8 cellular contexts compared by ENCODE assay signal in the genomic region with DNA sequence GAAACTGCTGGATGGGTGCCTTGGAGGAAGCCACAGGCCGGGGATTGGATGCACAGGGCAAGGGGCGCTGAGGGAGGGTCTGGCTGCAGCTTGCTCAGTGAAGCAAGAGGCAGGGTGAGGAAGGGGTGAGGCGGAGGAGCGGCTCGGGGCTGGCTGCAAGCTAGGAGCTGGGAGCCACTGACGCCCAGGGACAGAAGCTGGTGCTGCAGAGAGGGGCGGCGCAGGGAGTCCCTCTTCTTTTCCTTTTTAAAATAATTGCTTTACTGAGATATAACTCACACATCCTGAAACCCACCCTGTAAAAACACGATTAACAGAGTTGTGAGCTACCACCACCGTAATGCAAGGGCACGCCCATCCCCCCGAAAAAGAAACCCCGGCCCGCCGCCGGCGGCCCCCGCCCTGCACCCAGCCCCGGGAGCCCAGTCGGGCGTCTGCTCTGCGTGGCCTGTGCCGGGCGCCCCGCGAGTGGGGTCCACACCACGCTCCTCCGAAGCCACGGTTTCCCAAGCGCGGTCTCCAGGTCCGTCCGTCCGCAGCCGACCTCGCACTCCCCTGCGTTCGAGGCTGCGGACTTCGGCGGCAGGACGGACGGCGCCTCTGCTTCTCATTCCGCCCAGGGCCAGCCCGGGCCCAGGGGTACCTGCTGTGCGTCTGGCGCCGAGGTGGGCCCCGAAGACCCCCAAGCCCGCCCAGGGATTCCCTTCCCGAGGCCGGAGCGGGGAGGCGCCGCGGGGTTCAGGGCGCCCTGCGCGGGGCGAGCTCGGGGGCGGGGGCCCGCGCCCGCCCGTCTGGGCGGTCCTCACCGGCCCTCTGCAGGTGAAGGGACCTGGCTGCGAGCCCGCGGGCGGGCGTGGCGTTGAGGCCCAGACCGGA. TPM values are rescaled to one million over a fixed set of nuclear protein-coding genes. Genes with fewer than 3 reads are reported as not detected.
A peak's percentile ranks its signal among the peaks of the same experiment; 100 is the strongest.
DNase-seq lines count a peak whose midpoint lies in the region; ATAC-seq and TF ChIP-seq lines count a peak whose summit lies in the region.

No MANE protein-coding gene starts in this region.

- DNase-seq in A172 (ENCODE audit: low spot score) (peak; percentile 43), GM12865 (ENCODE audit: low read depth) (peak; percentile 40), NOMO-1 treated with dmso at 0.1 percent for 144 hours (lab: John Stamatoyannopoulos, UW; ENCODE audit: unreplicated experiment) (peak; percentile 34), fibroblast of peridontal ligament (ENCODE audit: extremely low read depth) (peak; percentile 20), nephron progenitor cell (peak; percentile 77), ureter (ENCODE audit: low spot score) (peak; percentile 63)
- DNase-seq in activated T-helper 1 cell treated with anti-CD3 and anti-CD28 coated beads, Interleukin-12 subunit alpha, Interleukin-12 subunit beta, Interleukin-2, Interleukin-4 antibody, amounts not matched to agents 30 ng/mL and 10 ng/mL and 1 ng/mL, durations not matched to agents 14 hours and 24 hours and 36 hours (ENCODE audit: low spot score) = peak; percentile 43

- intact Hi-C loops in activated T-helper 1 cell treated with anti-CD3 and anti-CD28 coated beads, Interleukin-12 subunit alpha, Interleukin-12 subunit beta, Interleukin-2, Interleukin-4 antibody, amounts not matched to agents 30 ng/mL and 10 ng/mL and 1 ng/mL, durations not matched to agents 14 hours and 24 hours and 36 hours (cut with micrococcal nuclease) = loop anchor here (1.0 to 10.0 kb wide), 13 partner anchors 15 to 1224 kb away; partner anchors contain the start of genes CFAP99, CTBP1, DGKQ and FAM193A

- H3K27ac Mint-ChIP-seq in activated T-helper 1 cell treated with anti-CD3 and anti-CD28 coated beads, Interleukin-12 subunit alpha, Interleukin-12 subunit beta, Interleukin-2, Interleukin-4 antibody, amounts not matched to agents 30 ng/mL and 10 ng/mL and 1 ng/mL, durations not matched to agents 14 hours and 24 hours and 36 hours = peak overlapping the region; percentile 90
- H3K27ac Mint-ChIP-seq in nephron progenitor cell = peak overlapping the region; percentile 97

- no peaks in the 10 kb centered on the region for H3K9me3 Mint-ChIP-seq in activated T-helper 1 cell treated with anti-CD3 and anti-CD28 coated beads, Interleukin-12 subunit alpha, Interleukin-12 subunit beta, Interleukin-2, Interleukin-4 antibody, amounts not matched to agents 30 ng/mL and 10 ng/mL and 1 ng/mL, durations not matched to agents 14 hours and 24 hours and 36 hours
- H3K9me3 Mint-ChIP-seq in nephron progenitor cell = peaks cover 27% of the 10 kb centered on the region

- peak; percentile 2 for ATAC-seq in HG02840 (IDR thresholded peaks at IDR 0.05; ENCODE audit: low FRiP score, unreplicated experiment)

- peak overlapping the region; percentile 92 for H3K4me3 Mint-ChIP-seq in activated T-helper 1 cell treated with anti-CD3 and anti-CD28 coated beads, Interleukin-12 subunit alpha, Interleukin-12 subunit beta, Interleukin-2, Interleukin-4 antibody, amounts not matched to agents 30 ng/mL and 10 ng/mL and 1 ng/mL, durations not matched to agents 14 hours and 24 hours and 36 hours
- H3K4me3 Mint-ChIP-seq in nephron progenitor cell = peak overlapping the region; percentile 91

- H3K27me3 Mint-ChIP-seq in activated T-helper 1 cell treated with anti-CD3 and anti-CD28 coated beads, Interleukin-12 subunit alpha, Interleukin-12 subunit beta, Interleukin-2, Interleukin-4 antibody, amounts not matched to agents 30 ng/mL and 10 ng/mL and 1 ng/mL, durations not matched to agents 14 hours and 24 hours and 36 hours (ENCODE audit: insufficient read depth) = peaks cover 2% of the 10 kb centered on the region
- H3K27me3 Mint-ChIP-seq in nephron progenitor cell (ENCODE audit: low read depth, poor library complexity) = peaks cover 3% of the 10 kb centered on the region

- H3K4me1 Mint-ChIP-seq in activated T-helper 1 cell treated with anti-CD3 and anti-CD28 coated beads, Interleukin-12 subunit alpha, Interleukin-12 subunit beta, Interleukin-2, Interleukin-4 antibody, amounts not matched to agents 30 ng/mL and 10 ng/mL and 1 ng/mL, durations not matched to agents 14 hours and 24 hours and 36 hours (ENCODE audit: low read depth) = peaks cover 26% of the 10 kb centered on the region
- peaks cover 46% of the 10 kb centered on the region for H3K4me1 Mint-ChIP-seq in nephron progenitor cell

- TF ChIP-seq CTCF in GM12865 (IDR thresholded peaks at IDR 0.05; ENCODE audit: insufficient read depth, low read depth, low read length, missing control alignments) (no peak), nephron progenitor cell (IDR thresholded peaks at IDR 0.05) (no peak)

- peak overlapping the region; percentile 66 for H3K4me3 ChIP-seq in GM12865 (ENCODE audit: low read depth, low read length)

- H3K36me3 Mint-ChIP-seq in activated T-helper 1 cell treated with anti-CD3 and anti-CD28 coated beads, Interleukin-12 subunit alpha, Interleukin-12 subunit beta, Interleukin-2, Interleukin-4 antibody, amounts not matched to agents 30 ng/mL and 10 ng/mL and 1 ng/mL, durations not matched to agents 14 hours and 24 hours and 36 hours (ENCODE audit: low read depth) = peaks cover 24% of the 10 kb centered on the region
- peaks cover 53% of the 10 kb centered on the region for H3K36me3 Mint-ChIP-seq in nephron progenitor cell (ENCODE audit: low read depth)

RNA-seq across cellular contexts. Expression of gene UVSSA, which starts 0.9 kb away (rescaled TPM):
- 7.2 and 9.8 TPM in 2 replicates for total RNA-seq in A172 (2014; rRNA removed; shearing (Covaris generic))
- 25.8 and 27.5 TPM in 2 replicates for total RNA-seq in activated T-helper 1 cell treated with anti-CD3 and anti-CD28 coated beads, Interleukin-12 subunit alpha, Interleukin-12 subunit beta, Interleukin-2, Interleukin-4 antibody, amounts not matched to agents 30 ng/mL and 10 ng/mL and 1 ng/mL, durations not matched to agents 14 hours and 24 hours and 36 hours
- 48.1 TPM for total RNA-seq in ureter

RNA-seq across cellular contexts. Expression of gene MAEA, which starts 56.5 kb away (rescaled TPM):
- 80.9 and 100 TPM in 2 replicates for total RNA-seq in A172 (2014; rRNA removed; shearing (Covaris generic))
- total RNA-seq in activated T-helper 1 cell treated with anti-CD3 and anti-CD28 coated beads, Interleukin-12 subunit alpha, Interleukin-12 subunit beta, Interleukin-2, Interleukin-4 antibody, amounts not matched to agents 30 ng/mL and 10 ng/mL and 1 ng/mL, durations not matched to agents 14 hours and 24 hours and 36 hours = 67.1 and 68.1 TPM in 2 replicates
- total RNA-seq in ureter = 75.3 TPM

Comparison
In these comparisons a context has a peak if more than half of its experiments do, and no peak if none do; other contexts are left out.
1. Peak in every context shown above with its lines: DNase-seq, ATAC-seq and H3K4me3 ChIP-seq.
2. DNase-seq: peak in every context shown above with its lines; median percentile 77 in nephron progenitor cell; 63 in ureter; 43 in A172; 43 in activated T-helper 1 cell treated with anti-CD3 and anti-CD28 coated beads, Interleukin-12 subunit alpha, Interleukin-12 subunit beta, Interleukin-2, Interleukin-4 antibody, amounts not matched to agents 30 ng/mL and 10 ng/mL and 1 ng/mL, durations not matched to agents 14 hours and 24 hours and 36 hours; 40 in GM12865; 34 in NOMO-1 treated with dmso at 0.1 percent for 144 hours; 20 in fibroblast of peridontal ligament.